Comparison of ENCODE assay signal across 1 cellular context in the genomic region with DNA sequence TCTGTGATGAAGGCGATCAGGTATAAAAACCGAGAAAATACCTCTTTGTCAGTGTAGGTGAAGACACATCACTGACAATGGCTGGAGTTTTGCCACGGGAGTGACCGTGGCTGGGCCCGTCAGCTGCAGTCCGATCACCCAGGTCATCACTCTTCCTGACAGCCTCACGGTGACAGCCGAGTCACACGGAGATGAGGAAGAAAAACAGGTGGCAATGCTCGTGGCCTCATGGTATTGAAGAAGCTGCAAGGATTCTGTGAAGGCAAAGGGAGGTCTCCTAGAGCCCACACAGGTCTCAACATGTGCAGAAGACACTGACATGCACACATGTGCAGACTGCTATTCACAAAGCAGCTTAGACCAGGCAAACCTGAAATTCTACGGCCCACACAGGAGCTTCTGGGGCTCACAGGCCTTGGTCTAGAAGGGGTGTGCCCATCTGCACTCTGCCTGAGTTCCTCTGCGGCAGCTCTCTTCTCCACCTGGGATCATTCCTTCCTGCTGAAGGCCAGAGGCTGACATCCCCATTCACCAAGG.
A peak's percentile ranks its signal among the peaks of the same experiment; 100 is the strongest.
TF ChIP-seq lines count a peak whose summit lies in the region.

No MANE protein-coding gene starts in this region.

TF ChIP-seq in HepG2, 621 proteins besides CTCF, POLR2A, EP300 and RAD21:
- TF ChIP-seq, protein P1, sequence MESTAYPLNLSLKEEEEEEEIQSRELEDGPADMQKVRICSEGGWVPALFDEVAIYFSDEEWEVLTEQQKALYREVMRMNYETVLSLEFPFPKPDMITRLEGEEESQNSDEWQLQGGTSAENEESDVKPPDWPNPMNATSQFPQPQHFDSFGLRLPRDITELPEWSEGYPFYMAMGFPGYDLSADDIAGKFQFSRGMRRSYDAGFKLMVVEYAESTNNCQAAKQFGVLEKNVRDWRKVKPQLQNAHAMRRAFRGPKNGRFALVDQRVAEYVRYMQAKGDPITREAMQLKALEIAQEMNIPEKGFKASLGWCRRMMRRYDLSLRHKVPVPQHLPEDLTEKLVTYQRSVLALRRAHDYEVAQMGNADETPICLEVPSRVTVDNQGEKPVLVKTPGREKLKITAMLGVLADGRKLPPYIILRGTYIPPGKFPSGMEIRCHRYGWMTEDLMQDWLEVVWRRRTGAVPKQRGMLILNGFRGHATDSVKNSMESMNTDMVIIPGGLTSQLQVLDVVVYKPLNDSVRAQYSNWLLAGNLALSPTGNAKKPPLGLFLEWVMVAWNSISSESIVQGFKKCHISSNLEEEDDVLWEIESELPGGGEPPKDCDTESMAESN (CRISPR knock-in tag; conservative IDR thresholded peaks at IDR 0.05), result no peak
- TF ChIP-seq, protein P2, sequence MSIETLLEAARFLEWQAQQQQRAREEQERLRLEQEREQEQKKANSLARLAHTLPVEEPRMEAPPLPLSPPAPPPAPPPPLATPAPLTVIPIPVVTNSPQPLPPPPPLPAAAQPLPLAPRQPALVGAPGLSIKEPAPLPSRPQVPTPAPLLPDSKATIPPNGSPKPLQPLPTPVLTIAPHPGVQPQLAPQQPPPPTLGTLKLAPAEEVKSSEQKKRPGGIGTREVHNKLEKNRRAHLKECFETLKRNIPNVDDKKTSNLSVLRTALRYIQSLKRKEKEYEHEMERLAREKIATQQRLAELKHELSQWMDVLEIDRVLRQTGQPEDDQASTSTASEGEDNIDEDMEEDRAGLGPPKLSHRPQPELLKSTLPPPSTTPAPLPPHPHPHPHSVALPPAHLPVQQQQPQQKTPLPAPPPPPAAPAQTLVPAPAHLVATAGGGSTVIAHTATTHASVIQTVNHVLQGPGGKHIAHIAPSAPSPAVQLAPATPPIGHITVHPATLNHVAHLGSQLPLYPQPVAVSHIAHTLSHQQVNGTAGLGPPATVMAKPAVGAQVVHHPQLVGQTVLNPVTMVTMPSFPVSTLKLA (IDR thresholded peaks at IDR 0.05), result peak; percentile 31; the same call in 1 of the 2 replicates
